ENCODE assay signal across 24 cellular contexts in genomic region chr4:53067125-53067802, GRCh38.
"Had no signal": no experiment of that assay in that cellular context is flagged by ENCODE, and none has a peak within 500 bp of the region (broad histone marks: within the 10 kb centered on the region; RNA-seq: fewer than 3 reads in every experiment).

No MANE protein-coding gene starts in this region.

- H3K27me3 ChIP-seq: brain microvascular endothelial cell, gastrocnemius medialis, left lung, right atrium auricular region, spleen, tibial nerve had no signal

- H3K27me3 Mint-ChIP-seq: activated B cell treated with CpG ODN at 0.5 μM for 24 hours; activated CD4-positive, alpha-beta memory T cell treated with anti-CD3 and anti-CD28 coated beads for 36 hours; effector memory CD8-positive, alpha-beta T cell; natural killer cell treated with Interleukin-12 subunit alpha and Interleukin-12 subunit beta and Interleukin-15 and Interleukin-18, amount 100 ng/mL, for 72 hours; stimulated activated naive B cell treated with anti-CD40 and anti-IgM and Interleukin-4, amounts not matched to agents 10 μg/mL and 1 μg/mL and 100 μg/mL, for 72 hours had no signal

- H3K36me3 ChIP-seq: brain microvascular endothelial cell, gastrocnemius medialis, left lung, lower lobe of right lung, right atrium auricular region had no signal

- H3K4me1 ChIP-seq: left lung, lower lobe of right lung, right atrium auricular region, spleen, tibial nerve had no signal

- H3K4me3 Mint-ChIP-seq: activated B cell treated with CpG ODN at 0.5 μM for 24 hours; activated CD4-positive, alpha-beta memory T cell treated with anti-CD3 and anti-CD28 coated beads for 36 hours; effector memory CD8-positive, alpha-beta T cell; natural killer cell treated with Interleukin-12 subunit alpha and Interleukin-12 subunit beta and Interleukin-15 and Interleukin-18, amount 100 ng/mL, for 72 hours; stimulated activated naive B cell treated with anti-CD40 and anti-IgM and Interleukin-4, amounts not matched to agents 10 μg/mL and 1 μg/mL and 100 μg/mL, for 72 hours; T-helper 2 cell treated with Interferon-gamma antibody and Interleukin-4, amounts not matched to agents 5 μg/mL and 100 μg/mL, for 36 hours had no signal

- H3K27ac Mint-ChIP-seq: activated B cell treated with CpG ODN at 0.5 μM for 24 hours; activated CD4-positive, alpha-beta memory T cell treated with anti-CD3 and anti-CD28 coated beads for 36 hours; natural killer cell treated with Interleukin-12 subunit alpha and Interleukin-12 subunit beta and Interleukin-15 and Interleukin-18, amount 100 ng/mL, for 72 hours; stimulated activated naive B cell treated with anti-CD40 and anti-IgM and Interleukin-4, amounts not matched to agents 10 μg/mL and 1 μg/mL and 100 μg/mL, for 72 hours; T-helper 2 cell treated with Interferon-gamma antibody and Interleukin-4, amounts not matched to agents 5 μg/mL and 100 μg/mL, for 36 hours had no signal

- DNase-seq: activated B cell treated with CpG ODN at 0.5 μM for 24 hours; activated CD4-positive, alpha-beta memory T cell treated with anti-CD3 and anti-CD28 coated beads for 36 hours; activated CD4-positive, alpha-beta T cell treated with anti-CD3 and anti-CD28 coated beads for 4 hours; activated CD8-positive, alpha-beta memory T cell treated with anti-CD3 and anti-CD28 coated beads, Interleukin-2, amount 50 U/mL, for 4 hours; activated effector memory CD4-positive, alpha-beta T cell treated with anti-CD3 and anti-CD28 coated beads, Interleukin-2, amount 50 U/mL, for 16 hours; amniotic stem cell; brain microvascular endothelial cell; cortex of kidney; effector memory CD8-positive, alpha-beta T cell; erythroblast; gastrocnemius medialis; glutamatergic neuron; left lung; lower lobe of right lung; mucosa of descending colon; spleen; stimulated activated CD4-positive, alpha-beta T cell treated with anti-CD3 and anti-CD28 coated beads, Interleukin-4, amount 100 ng/mL, for 4 hours; stimulated activated CD8-positive, alpha-beta memory T cell treated with anti-CD3 and anti-CD28 coated beads, Interleukin-4, amount 100 ng/mL, for 48 hours; stimulated activated naive B cell treated with anti-CD40 and anti-IgM and Interleukin-4, amounts not matched to agents 10 μg/mL and 1 μg/mL and 100 μg/mL, for 72 hours; T-helper 1 cell had no signal

- H3K4me3 ChIP-seq: gastrocnemius medialis, left lung, lower lobe of right lung, mucosa of descending colon, right atrium auricular region, spleen, tibial nerve had no signal

- ATAC-seq: effector memory CD8-positive, alpha-beta T cell; gastrocnemius medialis; left lung; lower lobe of right lung; stimulated activated naive B cell treated with anti-CD40 and anti-IgM and Interleukin-4, amounts not matched to agents 10 μg/mL and 1 μg/mL and 100 μg/mL, for 72 hours had no signal

- H3K9me3 ChIP-seq: gastrocnemius medialis, lower lobe of right lung, mucosa of descending colon, right atrium auricular region, tibial nerve had no signal

- H3K4me1 Mint-ChIP-seq: activated B cell treated with CpG ODN at 0.5 μM for 24 hours; stimulated activated naive B cell treated with anti-CD40 and anti-IgM and Interleukin-4, amounts not matched to agents 10 μg/mL and 1 μg/mL and 100 μg/mL, for 72 hours had no signal

- H3K27ac ChIP-seq: brain microvascular endothelial cell, gastrocnemius medialis, left lung, lower lobe of right lung, right atrium auricular region, spleen, tibial nerve had no signal
